8 cellular contexts compared by ENCODE assay signal in the genomic region with DNA sequence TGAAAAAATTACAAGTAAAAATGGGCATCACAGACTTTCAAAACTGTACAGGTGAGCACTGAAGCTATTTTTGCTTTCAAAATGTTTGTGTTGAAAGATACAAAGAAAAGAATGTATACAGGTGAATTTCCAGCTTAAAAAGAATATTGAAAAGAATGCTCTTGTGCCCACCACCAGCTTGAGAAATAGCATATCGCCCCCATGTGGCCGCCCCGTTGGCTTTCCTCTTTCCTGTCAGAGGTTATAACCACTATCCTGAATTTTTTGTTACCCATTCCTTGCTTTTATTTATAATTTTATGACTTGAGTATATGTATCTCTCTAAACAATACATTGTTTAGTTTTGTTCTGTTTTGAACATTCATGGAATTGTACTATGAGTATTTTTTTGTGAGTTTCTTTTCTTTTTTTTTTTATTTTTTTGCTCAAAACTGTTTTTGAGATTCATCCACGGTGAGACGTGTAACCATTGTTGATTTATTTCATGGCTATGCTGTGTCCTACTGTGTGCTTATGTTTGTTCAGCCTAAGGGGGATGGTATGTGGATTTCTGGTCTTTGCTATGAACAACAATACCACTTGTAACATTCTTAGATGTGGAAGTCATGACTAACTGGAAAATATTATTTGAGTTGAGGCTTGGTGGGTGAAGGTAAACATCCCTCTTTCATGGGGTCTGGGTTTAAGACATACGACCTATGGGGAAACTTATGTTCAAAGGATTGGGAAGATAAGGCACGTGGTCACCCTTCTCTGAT. TPM values are rescaled to one million over a fixed set of nuclear protein-coding genes. Genes with fewer than 3 reads are reported as not detected.
DNase-seq lines count a peak whose midpoint lies in the region; ATAC-seq and TF ChIP-seq lines count a peak whose summit lies in the region.

No MANE protein-coding gene starts in this region.

- H3K9me2 ChIP-seq in Loucy (replicated peaks; ENCODE audit: low read depth, low read length), result no peaks in the 10 kb centered on the region

- peak; percentile 63 for DNase-seq in activated CD8-positive, alpha-beta memory T cell treated with anti-CD3 and anti-CD28 coated beads, Interleukin-2, amount 50 U/mL, for 48 hours
- DNase-seq in activated CD8-positive, alpha-beta memory T cell treated with anti-CD3 and anti-CD28 coated beads, Interleukin-2, amount 10 ng/mL, durations not matched to agents 7 days and 5 days, result no peak
- DNase-seq in astrocyte of the hippocampus (ENCODE audit: low read depth, low spot score) (peak; percentile 44), osteocyte (ENCODE audit: extremely low spot score, unreplicated experiment) (peak; percentile 84)

- no peaks in the 10 kb centered on the region for H3K4me1 ChIP-seq in Loucy (ENCODE audit: insufficient read depth, low read length, poor library complexity, severe bottlenecking)

- no peaks in the 10 kb centered on the region for H3F3A ChIP-seq in Loucy (ENCODE audit: low read depth)

- no peak overlapping the region for H3K4me2 ChIP-seq in Loucy (ENCODE audit: low read depth, low read length, poor library complexity, severe bottlenecking)

- no peaks in the 10 kb centered on the region for H3K9me3 Mint-ChIP-seq in activated CD8-positive, alpha-beta memory T cell treated with anti-CD3 and anti-CD28 coated beads, Interleukin-2, amount 10 ng/mL, durations not matched to agents 7 days and 5 days (ENCODE audit: low read depth)
- no peaks in the 10 kb centered on the region for H3K9me3 Mint-ChIP-seq in osteocyte (ENCODE audit: unreplicated experiment)

- peaks cover under 1% of the 10 kb centered on the region for H3K27me3 ChIP-seq in Loucy (ENCODE audit: insufficient read depth, low read length, poor library complexity, severe bottlenecking)

- CTCF ChIA-PET in activated CD8-positive, alpha-beta memory T cell treated with anti-CD3 and anti-CD28 coated beads, Interleukin-2, amount 10 ng/mL, durations not matched to agents 7 days and 5 days (lab: Charles Lee), result interaction anchor here (0.8 to 1.0 kb wide), 3 partner anchors 8 to 34 kb away, joined by 3 to 4 read pairs (median 3); a partner anchor contains a TSS

- no peak for ATAC-seq in activated CD8-positive, alpha-beta memory T cell treated with anti-CD3 and anti-CD28 coated beads, Interleukin-2, amount 10 ng/mL, durations not matched to agents 7 days and 5 days
- ATAC-seq in HG03571 (IDR thresholded peaks at IDR 0.05; ENCODE audit: unreplicated experiment) (no peak), GM18907 (IDR thresholded peaks at IDR 0.05; ENCODE audit: unreplicated experiment) (no peak), GM19035 (IDR thresholded peaks at IDR 0.05; ENCODE audit: unreplicated experiment) (no peak)

- peaks cover 52% of the 10 kb centered on the region for H3K27me3 Mint-ChIP-seq in activated CD8-positive, alpha-beta memory T cell treated with anti-CD3 and anti-CD28 coated beads, Interleukin-2, amount 10 ng/mL, durations not matched to agents 7 days and 5 days
- peaks cover 76% of the 10 kb centered on the region for H3K27me3 Mint-ChIP-seq in osteocyte (ENCODE audit: unreplicated experiment)

- no peak overlapping the region for H3K9ac ChIP-seq in Loucy (ENCODE audit: low read depth, low read length, poor library complexity, severe bottlenecking)

- peaks cover 7% of the 10 kb centered on the region for H3K4me1 Mint-ChIP-seq in activated CD8-positive, alpha-beta memory T cell treated with anti-CD3 and anti-CD28 coated beads, Interleukin-2, amount 10 ng/mL, durations not matched to agents 7 days and 5 days
- H3K4me1 Mint-ChIP-seq in osteocyte (ENCODE audit: unreplicated experiment), result peaks cover 6% of the 10 kb centered on the region

- H3K36me3 ChIP-seq in Loucy (ENCODE audit: insufficient read depth, low read length), result no peaks in the 10 kb centered on the region

- no peak overlapping the region for H3K4me3 ChIP-seq in Loucy (ENCODE audit: low read length, poor library complexity, severe bottlenecking)

- H3K79me2 ChIP-seq in Loucy (ENCODE audit: insufficient read depth, low read length), result no peaks in the 10 kb centered on the region

- H3K4me3 Mint-ChIP-seq in activated CD8-positive, alpha-beta memory T cell treated with anti-CD3 and anti-CD28 coated beads, Interleukin-2, amount 10 ng/mL, durations not matched to agents 7 days and 5 days, result no peak overlapping the region
- H3K4me3 Mint-ChIP-seq in osteocyte (ENCODE audit: unreplicated experiment), result no peak overlapping the region

- no peaks in the 10 kb centered on the region for H4K20me1 ChIP-seq in Loucy (ENCODE audit: insufficient read depth, low read length, poor library complexity, severe bottlenecking)

- no peaks in the 10 kb centered on the region for H3K9me3 ChIP-seq in Loucy (ENCODE audit: insufficient read depth, low read depth, low read length)

- no peak overlapping the region for H2AFZ ChIP-seq in Loucy (ENCODE audit: low read length)

- TF ChIP-seq CTCF in Loucy (conservative IDR thresholded peaks at IDR 0.05; ENCODE audit: low read length) (peak; percentile 90), osteocyte (IDR thresholded peaks at IDR 0.05) (peak; percentile 70)

- no peaks in the 10 kb centered on the region for H3K36me3 Mint-ChIP-seq in activated CD8-positive, alpha-beta memory T cell treated with anti-CD3 and anti-CD28 coated beads, Interleukin-2, amount 10 ng/mL, durations not matched to agents 7 days and 5 days
- no peaks in the 10 kb centered on the region for H3K36me3 Mint-ChIP-seq in osteocyte (ENCODE audit: unreplicated experiment)

- H3K27ac Mint-ChIP-seq in activated CD8-positive, alpha-beta memory T cell treated with anti-CD3 and anti-CD28 coated beads, Interleukin-2, amount 10 ng/mL, durations not matched to agents 7 days and 5 days, result no peak overlapping the region
- H3K27ac Mint-ChIP-seq in osteocyte (ENCODE audit: unreplicated experiment), result no peak overlapping the region

RNA-seq across cellular contexts. Expression of a gene that starts 11.6 kb away (rescaled TPM):
- total RNA-seq in activated CD8-positive, alpha-beta memory T cell treated with anti-CD3 and anti-CD28 coated beads, Interleukin-2, amount 10 ng/mL, durations not matched to agents 7 days and 5 days, result not detected
- not detected in 2 replicates for total RNA-seq in osteocyte
